ENCODE assay signal across 8 cellular contexts in genomic region chr12:111753144-111753881, GRCh38. TPM values are rescaled to one million over a fixed set of nuclear protein-coding genes. Genes with fewer than 3 reads are reported as not detected.
DNase-seq lines count a peak whose midpoint lies in the region; ATAC-seq, FAIRE-seq and TF ChIP-seq lines count a peak whose summit lies in the region.

No MANE protein-coding gene starts in this region.

- H3K36me3 ChIP-seq in A673 (ENCODE audit: insufficient read depth, low read length, poor library complexity, severe bottlenecking) = peaks cover 16% of the 10 kb centered on the region
- H3K36me3 ChIP-seq in fibroblast of lung (ENCODE audit: control insufficient read depth, insufficient read depth, low read length) = peaks cover 2% of the 10 kb centered on the region
- H3K36me3 ChIP-seq in neutrophil = peaks cover 71% of the 10 kb centered on the region

- no peak overlapping the region for H3K9ac ChIP-seq in fibroblast of lung (ENCODE audit: insufficient read depth, low read length)

- peak; percentile 50 for FAIRE-seq in GM18507 (lab: Jason Lieb, UNC)

- H3K9me3 ChIP-seq in A673 (ENCODE audit: low read depth, low read length, poor library complexity, severe bottlenecking) = no peaks in the 10 kb centered on the region
- H3K9me3 ChIP-seq in fibroblast of lung (ENCODE audit: control insufficient read depth, insufficient read depth, low read depth, low read length) = no peaks in the 10 kb centered on the region
- no peaks in the 10 kb centered on the region for H3K9me3 ChIP-seq in neutrophil

- ATAC-seq in HG03135 (IDR thresholded peaks at IDR 0.05; ENCODE audit: unreplicated experiment) (no peak), GM21447 (IDR thresholded peaks at IDR 0.05; ENCODE audit: unreplicated experiment) (no peak)

- H3K4me2 ChIP-seq in fibroblast of lung (ENCODE audit: extremely low read depth, insufficient read depth, low read length) = no peak overlapping the region

- peak; percentile 59 for TF ChIP-seq CTCF in A673 (conservative IDR thresholded peaks at IDR 0.05; ENCODE audit: low read depth, low read length)
- TF ChIP-seq CTCF in fibroblast of lung (conservative IDR thresholded peaks at IDR 0.05 in 1 of 2, IDR thresholded peaks at IDR 0.05 in 1 of 2; ENCODE audit: low read depth in 1 of 2, low read length in 2 of 2) = peak; percentile 79 to 82
- TF ChIP-seq CTCF in neutrophil (IDR thresholded peaks at IDR 0.05) = peak; percentile 32

- DNase-seq in A673 (ENCODE audit: low spot score) (peak; percentile 41), GM18507 (ENCODE audit: extremely low spot score, insufficient read length, low read depth) (no peak), RKO (ENCODE audit: low spot score) (peak; percentile 64), fibroblast of lung (ENCODE audit: low read depth in 2 of 2) (peak; percentile 33 to 76), NCI-H128 (lab: John Stamatoyannopoulos, UW; ENCODE audit: unreplicated experiment) (no peak)

- CTCF ChIA-PET in A673 (lab: Charles Lee) = interaction anchor here (0.9 kb wide), 1 partner anchor 60 kb away, joined by 7 read pairs; no protein-coding TSS in a partner anchor

- H2AFZ ChIP-seq in fibroblast of lung (ENCODE audit: low read length) = no peak overlapping the region

- no peaks in the 10 kb centered on the region for H3K79me2 ChIP-seq in fibroblast of lung (ENCODE audit: control insufficient read depth, insufficient read depth, low read length)

- BruUV-seq in A673 (replicated peaks; lab: Mats Ljungman, UMichigan) = no TSS peak

- intact Hi-C loops in A673 (cut with micrococcal nuclease; ENCODE audit: unreplicated experiment) = loop anchor here (2.0 kb wide), 1 partner anchor 59 kb away; no protein-coding TSS in a partner anchor

- H4K20me1 ChIP-seq in fibroblast of lung (ENCODE audit: control insufficient read depth, extremely low read depth, insufficient read depth, low read length) = no peaks in the 10 kb centered on the region

- POLR2A ChIA-PET in A673 (lab: Charles Lee; ENCODE audit: low non-redundant PET) = interaction anchor here (0.6 kb wide), 1 partner anchor 11 kb away, joined by 3 read pairs; no protein-coding TSS in a partner anchor

- H3K4me1 ChIP-seq in A673 (ENCODE audit: insufficient read depth, low read length, poor library complexity, severe bottlenecking) = no peaks in the 10 kb centered on the region
- peaks cover 3% of the 10 kb centered on the region for H3K4me1 ChIP-seq in fibroblast of lung (ENCODE audit: control insufficient read depth, extremely low read depth, insufficient read depth, low read length)
- peaks cover 8 to 10% of the 10 kb centered on the region in 2 experiments for H3K4me1 ChIP-seq in neutrophil (ENCODE audit: control insufficient read depth in 1 of 2, insufficient read depth in 1 of 2, low read depth in 1 of 2, low read length in 1 of 2)

- H3K27ac ChIP-seq in A673 (ENCODE audit: low read depth, low read length, poor library complexity, severe bottlenecking) (no peak overlapping the region), fibroblast of lung (ENCODE audit: insufficient read depth, low read length) (no peak overlapping the region), neutrophil (no peak overlapping the region)

- H3K4me3 ChIP-seq in A673 (ENCODE audit: low read depth, low read length, poor library complexity, severe bottlenecking) (no peak overlapping the region), fibroblast of lung (replicated peaks in 1 of 4; ENCODE audit: control extremely low read depth in 1 of 4, insufficient read depth in 1 of 4, low read depth in 3 of 4, low read length in 4 of 4) (no peak overlapping the region), neutrophil (ENCODE audit: low read depth in 1 of 2, low read length in 1 of 2) (no peak overlapping the region)

- H3K27me3 ChIP-seq in A673 (replicated peaks; ENCODE audit: insufficient read depth, low read depth, low read length, poor library complexity) (no peaks in the 10 kb centered on the region), fibroblast of lung (ENCODE audit: control insufficient read depth, insufficient read depth, low read length) (no peaks in the 10 kb centered on the region), neutrophil (no peaks in the 10 kb centered on the region)

RNA-seq across cellular contexts. Expression of gene ALDH2, which starts 13.4 kb away (rescaled TPM):
- total RNA-seq in A673 (2021) (24.5 and 34.8 TPM in 2 replicates), fibroblast of lung (43.4 and 53.7 TPM in 2 replicates)
- 27.2 and 27.7 TPM in 2 replicates for polyA plus RNA-seq in fibroblast of lung
- 35.8 and 40.5 TPM in 2 replicates for polyA plus RNA-seq in fibroblast of lung (2012)
- polyA minus RNA-seq in fibroblast of lung (ENCODE audit: low replicate concordance) = 19.8 and 40.5 TPM in 2 replicates

Comparison
In these comparisons a context has a peak if more than half of its experiments do, and no peak if none do; other contexts are left out.
1. DNase-seq: peak in A673 (single experiment), RKO (single experiment) and fibroblast of lung (2 of 2); none in GM18507 (single experiment) and NCI-H128 (single experiment).
2. Peak in every context shown above with its lines, with median percentiles within 50 percentile points of each other: CTCF ChIP-seq.